In the genomic region with DNA sequence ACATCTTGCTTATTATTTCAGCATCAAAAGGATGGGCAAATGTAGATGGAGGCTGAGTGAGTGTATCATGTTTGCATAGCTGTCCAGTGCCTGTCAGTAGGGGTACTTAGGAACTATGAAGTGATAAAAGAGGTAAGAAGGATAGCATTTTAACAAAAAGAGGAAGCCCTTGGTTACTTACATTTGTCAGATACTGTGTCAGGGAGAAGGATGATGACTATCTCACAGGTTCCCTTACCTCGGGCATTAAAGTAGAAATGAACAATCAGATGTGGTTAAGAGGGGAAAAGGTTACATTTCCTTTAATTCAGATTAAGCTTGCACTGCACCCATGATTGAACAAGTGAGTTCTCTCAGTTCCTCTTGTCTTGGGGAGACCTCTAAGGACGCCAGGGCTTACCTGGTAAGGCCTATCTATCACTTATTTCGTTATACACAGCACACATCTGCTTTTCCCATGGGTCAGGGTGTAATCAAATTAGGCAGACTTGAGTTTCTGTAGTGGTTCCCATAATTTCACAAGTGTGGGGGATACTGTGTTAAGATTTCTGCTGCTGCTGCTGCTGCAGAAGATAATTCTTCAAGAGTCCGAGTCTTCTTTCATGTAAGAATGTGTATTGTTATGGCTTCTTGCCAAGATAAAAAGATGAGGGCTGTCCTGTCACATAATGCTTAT, we compare ENCODE assay signal across 7 cellular contexts. TPM values are rescaled to one million over a fixed set of nuclear protein-coding genes. Genes with fewer than 3 reads are reported as not detected.
DNase-seq lines count a peak whose midpoint lies in the region; ATAC-seq, FAIRE-seq and TF ChIP-seq lines count a peak whose summit lies in the region.

No MANE protein-coding gene starts in this region.

- peak overlapping the region; percentile 73 for H3K4me2 ChIP-seq in HCT116 (ENCODE audit: low read length)
- H3K4me2 ChIP-seq in K562 (ENCODE audit: insufficient read depth, low read length) = no peak overlapping the region; the same call in 1 of the 2 replicates

- TF ChIP-seq POLR2A in HCT116 (IDR thresholded peaks at IDR 0.05; ENCODE audit: borderline replicate concordance, extremely low read depth, insufficient read depth, insufficient read length) (no peak), K562 (conservative IDR thresholded peaks at IDR 0.05) (no peak)

- no peaks in the 10 kb centered on the region for H3K27me3 ChIP-seq in HCT116 (ENCODE audit: insufficient read depth, low read length)
- H3K27me3 ChIP-seq in K562 (ENCODE audit: control insufficient read depth in 2 of 2, insufficient read depth in 2 of 2, low read length in 2 of 2) = no peaks in the 10 kb centered on the region
- no peaks in the 10 kb centered on the region for H3K27me3 ChIP-seq in Caco-2 (replicated peaks; ENCODE audit: control insufficient read depth, insufficient read depth, low read length)

- H3K27ac Mint-ChIP-seq in nephron (peak overlapping the region in 2 of 3 experiments; percentile 38 to 54), Caco-2 (ENCODE audit: unreplicated experiment) (no peak overlapping the region)

- H3K36me3 ChIP-seq in HCT116 (ENCODE audit: control insufficient read depth in 1 of 2, insufficient read depth in 2 of 2, low read length in 2 of 2) = peaks cover 11 to 18% of the 10 kb centered on the region in 2 experiments; a peak in 3 of 4 replicates
- H3K36me3 ChIP-seq in K562 (ENCODE audit: control insufficient read depth, insufficient read depth, low read length) = peaks cover 25% of the 10 kb centered on the region; the same call in 2 of the 3 replicates
- peaks cover 4% of the 10 kb centered on the region for H3K36me3 ChIP-seq in Caco-2 (ENCODE audit: control insufficient read depth, insufficient read depth, low read length)

- H3K9me3 Mint-ChIP-seq in nephron (no peaks in the 10 kb centered on the region), Caco-2 (ENCODE audit: unreplicated experiment) (no peaks in the 10 kb centered on the region)

- peak; percentile 29 for FAIRE-seq in K562 (lab: Jason Lieb, UNC)

- POLR2A ChIA-PET in HCT116 (lab: Charles Lee) = no interaction called here
- POLR2A ChIA-PET in K562 (lab: Yijun Ruan, JAX) = interaction anchor here (2.1 kb wide), 1 partner anchor 14 kb away, joined by 6 read pairs; no protein-coding TSS in a partner anchor
- POLR2A ChIA-PET in Caco-2 (lab: Charles Lee) = no interaction called here

- RAD21 ChIA-PET in HCT116 (lab: Charles Lee; ENCODE audit: low non-redundant PET in 1 of 2, low total read pairs in 2 of 2, uncharacterized antibody in 2 of 2, unreplicated experiment in 2 of 2) = no interaction called here

- no peaks in the 10 kb centered on the region for H3K9me1 ChIP-seq in K562 (ENCODE audit: control insufficient read depth, insufficient read depth, low read length)

- H3K36me3 Mint-ChIP-seq in nephron (ENCODE audit: low read depth) (peaks cover 37% of the 10 kb centered on the region), Caco-2 (ENCODE audit: insufficient read depth, unreplicated experiment) (peaks cover 45% of the 10 kb centered on the region)

- H4K20me1 ChIP-seq in HCT116 (ENCODE audit: insufficient read depth) = peaks cover 4% of the 10 kb centered on the region; the same call in 1 of the 2 replicates
- peaks cover 22% of the 10 kb centered on the region for H4K20me1 ChIP-seq in K562 (replicated peaks; ENCODE audit: control insufficient read depth, insufficient read depth, low read length)

- H3K27ac ChIP-seq in HCT116 (ENCODE audit: low read depth, low read length) (no peak overlapping the region; the same call in 1 of the 2 replicates), K562 (ENCODE audit: extremely low read depth, low read depth, low read length) (peak overlapping the region; percentile 8; the same call in 1 of the 3 replicates)

- 1% methylated on average over 4 of the region's 4 CpGs for WGBS in K562 (ENCODE audit: insufficient coverage, low coverage, missing lambda C conversion rate)

- DNase-seq in HCT116 (ENCODE audit: low read depth, low spot score) (no peak), MV-4-11 (lab: John Stamatoyannopoulos, UW) (peak; percentile 75), K562 (ENCODE audit: extremely low read depth in 1 of 4, low spot score in 3 of 4) (peak in 2 of 4 experiments; percentile 36 to 70), nucleus accumbens (lab: John Stamatoyannopoulos, UW) (no peak), Caco-2 (no peak)

- intact Hi-C loops in HCT116 (cut with micrococcal nuclease) = no loop called here
- intact Hi-C loops in K562 (cut with micrococcal nuclease) = no loop called here
- intact Hi-C loops in Caco-2 (cut with micrococcal nuclease; ENCODE audit: unreplicated experiment) = no loop called here

- peak overlapping the region; percentile 15 to 24 (median 22) for H3K4me3 Mint-ChIP-seq in nephron
- H3K4me3 Mint-ChIP-seq in Caco-2 (ENCODE audit: unreplicated experiment) = no peak overlapping the region

- H3K9ac ChIP-seq in HCT116 (ENCODE audit: low read length) (peak overlapping the region; percentile 36), K562 (ENCODE audit: insufficient read depth in 1 of 2, low read depth in 2 of 2, low read length in 2 of 2) (no peak overlapping the region)

- BruUV-seq in HCT116 (replicated peaks; lab: Mats Ljungman, UMichigan) (no TSS peak), K562 (replicated peaks; lab: Mats Ljungman, UMichigan) (no TSS peak), Caco-2 (replicated peaks; lab: Mats Ljungman, UMichigan) (no TSS peak)

- TF ChIP-seq CTCF in HCT116 (IDR thresholded peaks at IDR 0.05 in 2 of 3, conservative IDR thresholded peaks at IDR 0.05 in 1 of 3; ENCODE audit: borderline replicate concordance in 1 of 3, insufficient read depth in 1 of 3, low read depth in 2 of 3, low read length in 2 of 3) (no peak), K562 (IDR thresholded peaks at IDR 0.05 in 2 of 3, conservative IDR thresholded peaks at IDR 0.05 in 1 of 3; ENCODE audit: insufficient read depth in 2 of 3, low read depth in 1 of 3, low read length in 3 of 3) (no peak), nephron (IDR thresholded peaks at IDR 0.05; ENCODE audit: unreplicated experiment in 3 of 3) (no peak), Caco-2 (IDR thresholded peaks at IDR 0.05; ENCODE audit: insufficient read depth in 1 of 2, low read depth in 1 of 2, low read length in 1 of 2, severe bottlenecking in 1 of 2, unreplicated experiment in 1 of 2) (no peak)

- H3K9me2 ChIP-seq in HCT116 (ENCODE audit: insufficient read depth) = no peaks in the 10 kb centered on the region

- ATAC-seq in GM18520 (IDR thresholded peaks at IDR 0.05; ENCODE audit: unreplicated experiment) (peak; percentile 75), HCT116 (no peak), K562 (no peak)

- H3K4me1 Mint-ChIP-seq in nephron = peaks cover 50% of the 10 kb centered on the region
- peaks cover 29% of the 10 kb centered on the region for H3K4me1 Mint-ChIP-seq in Caco-2 (ENCODE audit: low read depth, unreplicated experiment)

- CTCF ChIA-PET in HCT116 (lab: Charles Lee) = interaction anchor here (1.1 kb wide), 1 partner anchor 507 kb away, joined by 3 read pairs; no protein-coding TSS in a partner anchor
- CTCF ChIA-PET in K562 (lab: Yijun Ruan, JAX; ENCODE audit: low intra/inter-chr PET ratio) = no interaction called here
- CTCF ChIA-PET in Caco-2 (lab: Charles Lee) = no interaction called here

- peaks cover 3% of the 10 kb centered on the region for H3K27me3 Mint-ChIP-seq in nephron (ENCODE audit: low read depth)
- H3K27me3 Mint-ChIP-seq in Caco-2 (ENCODE audit: insufficient read depth, unreplicated experiment) = no peaks in the 10 kb centered on the region

- H2AFZ ChIP-seq in HCT116 (ENCODE audit: low read depth, low read length, poor library complexity, severe bottlenecking) (no peak overlapping the region), K562 (ENCODE audit: low read depth, low read length) (no peak overlapping the region)

- H3K4me1 ChIP-seq in HCT116 (ENCODE audit: control insufficient read depth in 1 of 2, insufficient read depth in 2 of 2, low read length in 2 of 2) (peaks cover 43 to 49% of the 10 kb centered on the region in 2 experiments), K562 (replicated peaks in 1 of 2; ENCODE audit: control insufficient read depth in 2 of 2, insufficient read depth in 2 of 2, low read length in 2 of 2) (peaks cover 24 to 35% of the 10 kb centered on the region in 2 experiments), Caco-2 (peaks cover 12% of the 10 kb centered on the region)

- H3K4me3 ChIP-seq in HCT116 (replicated peaks in 1 of 2; ENCODE audit: low read depth in 1 of 2, low read length in 2 of 2) (peak overlapping the region in 1 of 2 experiments; percentile 15; a peak in 2 of 4 replicates), K562 (no peak overlapping the region), Caco-2 (ENCODE audit: low read depth, low read length) (no peak overlapping the region)

- no peak; the same call in 1 of the 2 replicates for TF ChIP-seq EP300 in K562 (IDR thresholded peaks at IDR 0.05; ENCODE audit: low read length)

- H3K79me2 ChIP-seq in HCT116 (ENCODE audit: insufficient read depth, low read length) (peaks cover 80% of the 10 kb centered on the region), K562 (ENCODE audit: control insufficient read depth, insufficient read depth, low read length) (peaks cover 38% of the 10 kb centered on the region)

- H3K9me3 ChIP-seq in HCT116 (ENCODE audit: control insufficient read depth in 1 of 2, insufficient read depth in 1 of 2, low read depth in 1 of 2, low read length in 2 of 2) = no peaks in the 10 kb centered on the region
- no peaks in the 10 kb centered on the region for H3K9me3 ChIP-seq in K562 (replicated peaks; ENCODE audit: control insufficient read depth, insufficient read depth, low read depth, low read length)
- no peaks in the 10 kb centered on the region for H3K9me3 ChIP-seq in Caco-2

- in situ Hi-C loops in K562 (cut with MboI) = no loop called here

- TF ChIP-seq RAD21 in HCT116 (IDR thresholded peaks at IDR 0.05; ENCODE audit: low read depth) (no peak), K562 (CRISPR knock-in tag; conservative IDR thresholded peaks at IDR 0.05 in 1 of 2, IDR thresholded peaks at IDR 0.05 in 1 of 2) (no peak)

RNA-seq across cellular contexts. Expression of a gene that starts 4.5 kb away (rescaled TPM):
- 40.0 TPM for total RNA-seq in HCT116 (2021; ENCODE audit: unreplicated experiment)
- 20.9 and 25.9 TPM in 2 replicates for polyA plus RNA-seq in HCT116 (2012)
- total RNA-seq in K562 (2011; cell fraction: chromatin; rRNA removed; ENCODE audit: low replicate concordance) = 9.3 and 13.8 TPM in 2 replicates
- 7.5 and 7.6 TPM in 2 replicates for total RNA-seq in K562 (2011; cell fraction: nucleolus; rRNA removed)
- total RNA-seq in K562 (2011; cell fraction: nucleoplasm; rRNA removed) = 7.3 and 7.9 TPM in 2 replicates
- 6.0 and 7.3 TPM in 2 replicates for total RNA-seq in K562 (2014; rRNA removed)
- total RNA-seq in K562 (2014; rRNA removed; fragmentation: Illumina TruSeq; extraction: Trizol) = 6.8 and 8.9 TPM in 2 replicates
- total RNA-seq in K562 (2015; rRNA removed; fragmentation: Illumina TruSeq; extraction: Trizol) = 5.2 and 5.3 TPM in 2 replicates
- total RNA-seq in K562 (2021) = 10.6 and 14.6 TPM in 2 replicates
- polyA plus RNA-seq in K562 (2011; rRNA removed) = 5.8 and 8.4 TPM in 2 replicates
- 8.5 and 8.7 TPM in 2 replicates for polyA plus RNA-seq in K562 (2011; cell fraction: cytosol; rRNA removed)
- polyA plus RNA-seq in K562 (2011; cell fraction: nucleus; rRNA removed) = 5.1 and 6.3 TPM in 2 replicates
- 7.3 and 9.4 TPM in 2 replicates for polyA plus RNA-seq in K562 (2012)
- 9.4 and 11.0 TPM in 2 replicates for polyA plus RNA-seq in K562 (2014; fragmentation: Illumina TruSeq; extraction: Trizol)
- 1 to 10 TPM; 3.0 to 4.7 TPM for polyA plus RNA-seq in K562 (2014; fragmentation: Nextera tagmentation; extraction: Ambion mirVana)
- 5.2 and 6.4 TPM in 2 replicates for polyA plus RNA-seq in K562 (2014; rRNA removed)
- 23.3 and 23.7 TPM in 2 replicates for polyA minus RNA-seq in K562 (2011; rRNA and poly(A)+ RNA removed)
- 12.4 and 15.8 TPM in 2 replicates for polyA minus RNA-seq in K562 (2011; cell fraction: cytosol; rRNA and poly(A)+ RNA removed)
- 8.8 and 12.3 TPM in 2 replicates for polyA minus RNA-seq in K562 (2011; cell fraction: nucleus; rRNA and poly(A)+ RNA removed)
- 34.3 and 34.5 TPM in 2 replicates for total RNA-seq in Caco-2 (2022)
